In the genomic region with DNA sequence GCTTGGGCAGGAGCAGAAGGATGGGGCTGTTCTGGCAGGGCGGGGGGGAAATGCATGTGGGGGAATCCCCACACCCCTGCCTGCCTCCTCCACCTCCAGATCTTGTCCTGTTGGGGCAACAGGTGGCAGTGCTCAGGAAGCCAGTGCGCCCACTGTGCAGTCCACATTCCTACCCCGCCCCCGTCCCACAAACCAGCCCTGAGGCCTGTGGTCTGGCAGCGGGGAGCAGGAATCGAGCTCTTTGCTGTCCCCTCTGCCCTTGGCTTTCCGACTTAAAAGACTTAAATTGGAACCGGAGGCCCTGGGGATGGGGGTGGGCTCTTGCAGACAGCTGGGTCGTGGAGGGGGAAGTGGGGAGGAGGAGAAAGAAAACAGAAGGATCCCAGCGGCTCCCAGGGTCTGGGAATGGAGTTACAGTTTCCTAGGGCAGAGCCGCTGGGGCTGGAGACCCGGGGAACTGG, we compare ENCODE assay signal across 8 cellular contexts. TPM values are rescaled to one million over a fixed set of nuclear protein-coding genes. Genes with fewer than 3 reads are reported as not detected.
DNase-seq lines count a peak whose midpoint lies in the region; ATAC-seq and TF ChIP-seq lines count a peak whose summit lies in the region.

No MANE protein-coding gene starts in this region.

- peak overlapping the region; percentile 80 to 90 for H3K27ac ChIP-seq in tibial artery

- H3K36me3 Mint-ChIP-seq in activated CD8-positive, alpha-beta T cell treated with anti-CD3 and anti-CD28 coated beads for 36 hours (ENCODE audit: low read depth) = no peaks in the 10 kb centered on the region

- H3K9me3 Mint-ChIP-seq in activated CD8-positive, alpha-beta T cell treated with anti-CD3 and anti-CD28 coated beads for 36 hours = no peaks in the 10 kb centered on the region

- no peaks in the 10 kb centered on the region for H3K27me3 Mint-ChIP-seq in activated CD8-positive, alpha-beta T cell treated with anti-CD3 and anti-CD28 coated beads for 36 hours

- no peak for ATAC-seq in activated CD8-positive, alpha-beta T cell treated with anti-CD3 and anti-CD28 coated beads for 36 hours
- ATAC-seq in HG03095 (IDR thresholded peaks at IDR 0.05; ENCODE audit: unreplicated experiment) = no peak

- peak overlapping the region; percentile 39 for H3K4me3 Mint-ChIP-seq in activated CD8-positive, alpha-beta T cell treated with anti-CD3 and anti-CD28 coated beads for 36 hours

- H3K27me3 ChIP-seq in tibial artery = no peaks in the 10 kb centered on the region

- POLR2A ChIA-PET in activated CD8-positive, alpha-beta T cell treated with anti-CD3 and anti-CD28 coated beads for 36 hours (lab: Charles Lee) = interaction anchor here (0.8 to 1.7 kb wide), 7 partner anchors 10 to 188 kb away, joined by 3 to 5 read pairs (median 3); a partner anchor contains a TSS

- no peak overlapping the region for H3K4me3 ChIP-seq in tibial artery

- H3K36me3 ChIP-seq in tibial artery = no peaks in the 10 kb centered on the region

- no peaks in the 10 kb centered on the region for H3K9me3 ChIP-seq in tibial artery

- TF ChIP-seq CTCF in activated CD8-positive, alpha-beta T cell treated with anti-CD3 and anti-CD28 coated beads for 36 hours (IDR thresholded peaks at IDR 0.05) = no peak
- no peak for TF ChIP-seq CTCF in tibial artery (IDR thresholded peaks at IDR 0.05)

- peaks cover 41% of the 10 kb centered on the region for H3K4me1 Mint-ChIP-seq in activated CD8-positive, alpha-beta T cell treated with anti-CD3 and anti-CD28 coated beads for 36 hours (ENCODE audit: low read depth)

- H3K4me1 ChIP-seq in tibial artery = peaks cover 0 to 55% (median 15%) of the 10 kb centered on the region in 4 donors

- H3K27ac Mint-ChIP-seq in activated CD8-positive, alpha-beta T cell treated with anti-CD3 and anti-CD28 coated beads for 36 hours = peak overlapping the region; percentile 75

- CTCF ChIA-PET in activated CD8-positive, alpha-beta T cell treated with anti-CD3 and anti-CD28 coated beads for 36 hours (lab: Charles Lee) = interaction anchor here (0.8 to 6.2 kb wide), 15 partner anchors 12 to 292 kb away, joined by 3 to 76 read pairs (median 5); a partner anchor contains a TSS

- intact Hi-C loops in activated CD8-positive, alpha-beta T cell treated with anti-CD3 and anti-CD28 coated beads for 36 hours (cut with micrococcal nuclease) = loop anchor here (2.0 to 10.0 kb wide), 2 partner anchors 154 to 194 kb away; a partner anchor contains a TSS
- intact Hi-C loops in tibial artery (cut with DNase I; ENCODE audit: low total_unique reads) = loop anchor here (5.0 to 10.0 kb wide), 3 partner anchors 266 to 606 kb away; no protein-coding TSS in a partner anchor

- DNase-seq in activated naive CD4-positive, alpha-beta T cell treated with Interleukin-2 at 50 U/mL for 16 hours = peak; percentile 32
- DNase-seq in activated naive CD4-positive, alpha-beta T cell treated with anti-CD3 and anti-CD28 coated beads, Interleukin-2, amount 50 U/mL, for 16 hours = no peak
- peak; percentile 40 for DNase-seq in activated CD8-positive, alpha-beta T cell treated with anti-CD3 and anti-CD28 coated beads for 36 hours
- DNase-seq in kidney tubule cell (ENCODE audit: low spot score) (peak; percentile 21), tibial artery (no peak), NOMO-1 (lab: John Stamatoyannopoulos, UW; ENCODE audit: unreplicated experiment in 2 of 2) (no peak), NCI-H187 (lab: John Stamatoyannopoulos, UW) (no peak)

RNA-seq across cellular contexts. Expression of a gene that starts 4.3 kb away (rescaled TPM):
- total RNA-seq in activated CD8-positive, alpha-beta T cell treated with anti-CD3 and anti-CD28 coated beads for 36 hours = 1 to 10 TPM in 1 of 2 experiments, under 1 TPM in 1; 0.56 to 1.3 TPM

RNA-seq across cellular contexts. Expression of a gene that starts 24.7 kb away (rescaled TPM):
- 1 to 10 TPM; 3.6 to 5.2 TPM for total RNA-seq in activated CD8-positive, alpha-beta T cell treated with anti-CD3 and anti-CD28 coated beads for 36 hours

RNA-seq across cellular contexts. Expression of a gene that starts 24.7 kb away (rescaled TPM):
- total RNA-seq in activated CD8-positive, alpha-beta T cell treated with anti-CD3 and anti-CD28 coated beads for 36 hours = 10 to 100 TPM; 22.4 to 23.8 TPM

RNA-seq across cellular contexts. Expression of a gene that starts 57.0 kb away (rescaled TPM):
- total RNA-seq in activated CD8-positive, alpha-beta T cell treated with anti-CD3 and anti-CD28 coated beads for 36 hours = not detected

Comparison
In these comparisons a context has a peak if more than half of its experiments do, and no peak if none do; other contexts are left out.
1. DNase-seq: peak in activated naive CD4-positive, alpha-beta T cell treated with Interleukin-2 at 50 U/mL for 16 hours (single experiment), activated CD8-positive, alpha-beta T cell treated with anti-CD3 and anti-CD28 coated beads for 36 hours (single experiment) and kidney tubule cell (single experiment); none in activated naive CD4-positive, alpha-beta T cell treated with anti-CD3 and anti-CD28 coated beads, Interleukin-2, amount 50 U/mL, for 16 hours (single experiment), tibial artery (0 of 2), NOMO-1 (0 of 2) and NCI-H187 (0 of 2).